In genomic region chr13:110136660-110137585, GRCh38 we compare ENCODE assay signal across 8 cellular contexts.
DNase-seq lines count a peak whose midpoint lies in the region; ATAC-seq and TF ChIP-seq lines count a peak whose summit lies in the region.

No MANE protein-coding gene starts in this region.

- H4K20me1 ChIP-seq in BLaER1: no peaks in the 10 kb centered on the region

- H3K36me3 ChIP-seq in BLaER1: no peaks in the 10 kb centered on the region
- H3K36me3 ChIP-seq in HUES48 (ENCODE audit: control insufficient read depth, insufficient read depth, low read length): no peaks in the 10 kb centered on the region
- H3K36me3 ChIP-seq in muscle layer of duodenum (ENCODE audit: control insufficient read depth in 1 of 2, insufficient read depth in 2 of 2, low read length in 2 of 2): no peaks in the 10 kb centered on the region
- H3K36me3 ChIP-seq in suprapubic skin: no peaks in the 10 kb centered on the region

- 45% methylated on average over 16 of the region's 16 CpGs for WGBS in suprapubic skin

- no peak for TF ChIP-seq POLR2A in suprapubic skin (IDR thresholded peaks at IDR 0.05)

- H3K9ac ChIP-seq in BLaER1 (peak overlapping the region; percentile 76), HUES48 (ENCODE audit: low read depth, low read length) (0 out of 2 replicates have a peak overlapping the region, but pooled peaks have one; percentile 6)

- peak overlapping the region; percentile 68 for H3K4me3 ChIP-seq in BLaER1
- H3K4me3 ChIP-seq in HUES48 (ENCODE audit: low read depth, low read length): peak overlapping the region; percentile 85
- H3K4me3 ChIP-seq in coronary artery: no peak overlapping the region
- no peak overlapping the region for H3K4me3 ChIP-seq in muscle layer of duodenum (ENCODE audit: low read depth in 1 of 2, low read length in 2 of 2)
- no peak overlapping the region for H3K4me3 ChIP-seq in suprapubic skin

- ATAC-seq in GM21381 (IDR thresholded peaks at IDR 0.05; ENCODE audit: unreplicated experiment): no peak
- ATAC-seq in GM19467 (IDR thresholded peaks at IDR 0.05; ENCODE audit: unreplicated experiment): no peak

- H3K27me3 ChIP-seq in BLaER1: no peaks in the 10 kb centered on the region
- H3K27me3 ChIP-seq in HUES48 (ENCODE audit: control insufficient read depth, insufficient read depth, low read length): peaks cover 24% of the 10 kb centered on the region
- H3K27me3 ChIP-seq in muscle layer of duodenum (ENCODE audit: low read depth, low read length): no peaks in the 10 kb centered on the region
- H3K27me3 ChIP-seq in suprapubic skin: peaks cover 12% of the 10 kb centered on the region

- H3K9me3 ChIP-seq in BLaER1 (no peaks in the 10 kb centered on the region), HUES48 (ENCODE audit: control insufficient read depth, insufficient read depth, low read length) (no peaks in the 10 kb centered on the region), muscle layer of duodenum (ENCODE audit: control insufficient read depth in 1 of 2, low read length in 2 of 2) (no peaks in the 10 kb centered on the region), suprapubic skin (no peaks in the 10 kb centered on the region)

- TF ChIP-seq EP300 in suprapubic skin (IDR thresholded peaks at IDR 0.05): no peak

- peak overlapping the region; percentile 81 for H3K4me2 ChIP-seq in BLaER1

- H3K27ac ChIP-seq in BLaER1 (peak overlapping the region; percentile 90), HUES48 (ENCODE audit: low read depth, low read length) (peak overlapping the region; percentile 72), coronary artery (peak overlapping the region; percentile 27 to 75), muscle layer of duodenum (ENCODE audit: low read length) (peak overlapping the region; percentile 19), suprapubic skin (no peak overlapping the region)

- DNase-seq in coronary artery (ENCODE audit: low spot score): peak; percentile 73
- no peak for DNase-seq in HUDEP-2 (lab: John Stamatoyannopoulos, UW; ENCODE audit: unreplicated experiment in 76 of 76)
- no peak for DNase-seq in suprapubic skin (ENCODE audit: low spot score in 2 of 2)

- H3K4me1 ChIP-seq in BLaER1 (peaks cover 67% of the 10 kb centered on the region), HUES48 (ENCODE audit: control insufficient read depth, insufficient read depth, low read length) (peaks cover 49% of the 10 kb centered on the region), muscle layer of duodenum (ENCODE audit: control insufficient read depth in 1 of 2, insufficient read depth in 2 of 2, low read length in 2 of 2) (peaks cover 0 to 10% of the 10 kb centered on the region in 2 donors), suprapubic skin (peaks cover 16% of the 10 kb centered on the region)

- no peak for TF ChIP-seq CTCF in coronary artery (IDR thresholded peaks at IDR 0.05)
- TF ChIP-seq CTCF in suprapubic skin (IDR thresholded peaks at IDR 0.05): no peak

Comparison
In these comparisons a context has a peak if more than half of its experiments do, and no peak if none do; other contexts are left out.
1. H3K4me3 ChIP-seq: peak in BLaER1 (single experiment) and HUES48 (single experiment); none in coronary artery (single experiment), muscle layer of duodenum (0 of 2) and suprapubic skin (single experiment).